ENCODE assay signal across 1 cellular context in the genomic region with DNA sequence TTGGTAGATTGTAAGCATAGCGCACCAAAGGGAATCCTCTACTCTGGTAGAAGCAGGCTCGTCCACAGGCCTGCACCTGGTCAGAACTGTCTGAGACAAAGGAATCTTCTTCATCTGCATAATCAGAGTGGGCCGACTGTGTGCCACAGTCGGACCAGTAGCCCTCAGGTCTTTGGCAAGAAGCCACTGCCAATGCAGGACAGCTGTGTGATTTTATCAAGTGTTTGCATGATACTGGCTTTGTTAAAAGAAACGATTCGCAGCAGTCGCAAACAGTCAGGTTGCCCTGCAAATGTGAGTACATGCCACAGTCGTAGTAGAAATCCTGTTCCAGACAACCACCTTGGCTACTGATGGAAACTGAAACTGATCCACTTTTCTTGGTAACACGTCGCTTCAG.
TF ChIP-seq lines count a peak whose summit lies in the region.

No MANE protein-coding gene starts in this region.

TF ChIP-seq in IMR-90, 13 proteins besides CTCF, POLR2A, EP300 and RAD21:
- TF ChIP-seq RFX5 (IDR thresholded peaks at IDR 0.05; ENCODE audit: low read depth, low read length) (no peak), CHD1 (IDR thresholded peaks at IDR 0.05; ENCODE audit: low read depth, low read length) (no peak), MAFK (IDR thresholded peaks at IDR 0.05; ENCODE audit: low read depth, low read length) (no peak), MAZ (IDR thresholded peaks at IDR 0.05; ENCODE audit: borderline replicate concordance, low read depth, low read length) (no peak), FOS (IDR thresholded peaks at IDR 0.05; ENCODE audit: low read depth, low read length) (no peak), BHLHE40 (IDR thresholded peaks at IDR 0.05; ENCODE audit: low read depth, low read length) (no peak), CEBPB (IDR thresholded peaks at IDR 0.05; ENCODE audit: low read depth, low read length) (no peak), MXI1 (IDR thresholded peaks at IDR 0.05; ENCODE audit: borderline replicate concordance, low read depth, low read length) (no peak)
- TF ChIP-seq, protein P1, sequence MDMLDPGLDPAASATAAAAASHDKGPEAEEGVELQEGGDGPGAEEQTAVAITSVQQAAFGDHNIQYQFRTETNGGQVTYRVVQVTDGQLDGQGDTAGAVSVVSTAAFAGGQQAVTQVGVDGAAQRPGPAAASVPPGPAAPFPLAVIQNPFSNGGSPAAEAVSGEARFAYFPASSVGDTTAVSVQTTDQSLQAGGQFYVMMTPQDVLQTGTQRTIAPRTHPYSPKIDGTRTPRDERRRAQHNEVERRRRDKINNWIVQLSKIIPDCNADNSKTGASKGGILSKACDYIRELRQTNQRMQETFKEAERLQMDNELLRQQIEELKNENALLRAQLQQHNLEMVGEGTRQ (IDR thresholded peaks at IDR 0.05; ENCODE audit: low read depth, low read length) = no peak
- TF ChIP-seq, protein P2, sequence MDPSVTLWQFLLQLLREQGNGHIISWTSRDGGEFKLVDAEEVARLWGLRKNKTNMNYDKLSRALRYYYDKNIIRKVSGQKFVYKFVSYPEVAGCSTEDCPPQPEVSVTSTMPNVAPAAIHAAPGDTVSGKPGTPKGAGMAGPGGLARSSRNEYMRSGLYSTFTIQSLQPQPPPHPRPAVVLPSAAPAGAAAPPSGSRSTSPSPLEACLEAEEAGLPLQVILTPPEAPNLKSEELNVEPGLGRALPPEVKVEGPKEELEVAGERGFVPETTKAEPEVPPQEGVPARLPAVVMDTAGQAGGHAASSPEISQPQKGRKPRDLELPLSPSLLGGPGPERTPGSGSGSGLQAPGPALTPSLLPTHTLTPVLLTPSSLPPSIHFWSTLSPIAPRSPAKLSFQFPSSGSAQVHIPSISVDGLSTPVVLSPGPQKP (IDR thresholded peaks at IDR 0.05; ENCODE audit: borderline replicate concordance, low read depth, low read length) = no peak
